ENCODE assay signal across 13 cellular contexts in genomic region chr16:73052441-73053030, GRCh38. TPM values are rescaled to one million over a fixed set of nuclear protein-coding genes. Genes with fewer than 3 reads are reported as not detected.
DNase-seq lines count a peak whose midpoint lies in the region; ATAC-seq and TF ChIP-seq lines count a peak whose summit lies in the region.
"Had no signal": no experiment of that assay in that cellular context is flagged by ENCODE, and none has a peak within 500 bp of the region (broad histone marks: within the 10 kb centered on the region; RNA-seq: fewer than 3 reads in every experiment).

No MANE protein-coding gene starts in this region.

- no CpG with 5 or more reads among the region's 13 CpGs for WGBS in H9 (ENCODE audit: extremely low coverage, insufficient read length, low lambda C conversion rate)

- peaks cover 1% of the 10 kb centered on the region for H3K27me3 Mint-ChIP-seq in H9 (ENCODE audit: low read depth)

- intact Hi-C loops in gastrocnemius medialis (cut with DNase I; ENCODE audit: low total_unique reads), result no loop called here

- no peaks in the 10 kb centered on the region; a peak in 2 of 5 replicates for H3K9me3 Mint-ChIP-seq in H9
- H3K9me3 Mint-ChIP-seq: CD8-positive, alpha-beta T cell had no signal

- H2BK12ac ChIP-seq in H9 (ENCODE audit: insufficient read length, low read depth, low read length), result no peak overlapping the region

- peaks cover 14% of the 10 kb centered on the region for H3K23me2 ChIP-seq in H9 (ENCODE audit: insufficient read length, low read depth, low read length, poor library complexity, severe bottlenecking)

- POLR2A ChIA-PET in RWPE1 (lab: Yijun Ruan, JAX; ENCODE audit: low non-redundant PET), result no interaction called here

- no peak overlapping the region for H2BK5ac ChIP-seq in H9 (ENCODE audit: insufficient read length, low read length)

- TF ChIP-seq POLR2A in gastrocnemius medialis (IDR thresholded peaks at IDR 0.05), result no peak

- H3K9ac ChIP-seq in H9 (ENCODE audit: extremely low read depth, insufficient read length, low read length), result no peak overlapping the region

- H3K4me3 ChIP-seq in gastrocnemius medialis (peak overlapping the region; percentile 37 to 75 (median 62)), SJCRH30 (no peak overlapping the region)
- H3K4me3 ChIP-seq: body of pancreas, pancreas had no signal

- TF ChIP-seq CTCF in H9 (conservative IDR thresholded peaks at IDR 0.05) (no peak), RWPE1 (conservative IDR thresholded peaks at IDR 0.05; ENCODE audit: low read depth) (no peak), gastrocnemius medialis (IDR thresholded peaks at IDR 0.05 in 4 of 5, conservative IDR thresholded peaks at IDR 0.05 in 1 of 5) (no peak)

- no peak overlapping the region for H4K91ac ChIP-seq in H9 (ENCODE audit: insufficient read length, low read depth, low read length)

- H3K36me3 ChIP-seq in gastrocnemius medialis (no peaks in the 10 kb centered on the region), SJCRH30 (no peaks in the 10 kb centered on the region)
- H3K36me3 ChIP-seq: pancreas had no signal

- H3K23ac ChIP-seq in H9 (ENCODE audit: insufficient read length, low read depth, low read length), result no peak overlapping the region

- CTCF ChIA-PET in RWPE1 (lab: Yijun Ruan, JAX), result no interaction called here

- H3K14ac ChIP-seq in H9 (ENCODE audit: insufficient read depth, low read length), result no peak overlapping the region

- no peak overlapping the region for H3T11ph ChIP-seq in H9 (ENCODE audit: low read length)

- H3K18ac ChIP-seq in H9 (ENCODE audit: insufficient read length, low read depth, low read length), result no peak overlapping the region

- peaks cover 11% of the 10 kb centered on the region for H3K4me1 ChIP-seq in H9 (ENCODE audit: insufficient read depth, low read length)
- peaks cover 70 to 79% of the 10 kb centered on the region in 2 donors for H3K4me1 ChIP-seq in gastrocnemius medialis
- peaks cover 8% of the 10 kb centered on the region for H3K4me1 ChIP-seq in SJCRH30

- no peak overlapping the region for H3K56ac ChIP-seq in H9 (ENCODE audit: insufficient read length, low read depth, low read length)

- H2BK15ac ChIP-seq in H9 (ENCODE audit: low read depth, low read length), result no peak overlapping the region

- H3K36me3 Mint-ChIP-seq in H9 (ENCODE audit: insufficient read depth in 1 of 3, low read depth in 3 of 3), result peaks cover 0 to 3% (median 0%) of the 10 kb centered on the region in 3 experiments; a peak in 1 of 7 replicates
- H3K36me3 Mint-ChIP-seq: CD8-positive, alpha-beta T cell had no signal

- peak overlapping the region; percentile 33 for H3K4me2 ChIP-seq in H9 (ENCODE audit: insufficient read depth, insufficient read length, low read length)

- no peak overlapping the region for H2AFZ ChIP-seq in H9 (ENCODE audit: low read length)

- H4K20me1 ChIP-seq in H9 (ENCODE audit: control insufficient read depth, insufficient read depth, insufficient read length), result no peaks in the 10 kb centered on the region

- no peaks in the 10 kb centered on the region for H3K9me3 ChIP-seq in H9 (ENCODE audit: control insufficient read depth, low read depth, low read length)
- no peaks in the 10 kb centered on the region for H3K9me3 ChIP-seq in gastrocnemius medialis
- no peaks in the 10 kb centered on the region for H3K9me3 ChIP-seq in SJCRH30 (replicated peaks)
- H3K9me3 ChIP-seq: body of pancreas, pancreas had no signal

- H3K27ac ChIP-seq in H9 (ENCODE audit: insufficient read length, low read depth, low read length) (no peak overlapping the region), RWPE1 (peak overlapping the region; percentile 96), gastrocnemius medialis (peak overlapping the region; percentile 95 to 99 (median 99)), SJCRH30 (no peak overlapping the region)

- no peak for ATAC-seq in gastrocnemius medialis
- ATAC-seq: body of pancreas; CD8-positive, alpha-beta T cell; pancreas had no signal

- H3K4me1 Mint-ChIP-seq in H9, result peaks cover 9 to 39% of the 10 kb centered on the region in 2 experiments

- no peaks in the 10 kb centered on the region for H3K79me1 ChIP-seq in H9 (ENCODE audit: insufficient read depth, low read depth, low read length, poor library complexity, severe bottlenecking)

- no peaks in the 10 kb centered on the region for H3K79me2 ChIP-seq in H9 (ENCODE audit: insufficient read depth, low read length)

- H3K4me3 Mint-ChIP-seq in H9, result no peak overlapping the region
- H3K4me3 Mint-ChIP-seq: CD8-positive, alpha-beta T cell had no signal

- no peak overlapping the region for H2BK20ac ChIP-seq in H9 (ENCODE audit: low read depth, low read length, poor library complexity, severe bottlenecking)

- no peak overlapping the region for H4K5ac ChIP-seq in H9 (ENCODE audit: insufficient read length, low read depth, low read length)

- no peak overlapping the region for H2AK5ac ChIP-seq in H9 (ENCODE audit: insufficient read length, low read length)

- in situ Hi-C loops in gastrocnemius medialis (cut with MboI; ENCODE audit: low sequenced_read_pairs in 4 of 4), result loop anchor here (5.0 to 25.0 kb wide), 3 partner anchors 65 to 218 kb away; no protein-coding TSS in a partner anchor

- H2BK120ac ChIP-seq in H9 (ENCODE audit: low read depth, low read length, poor library complexity, severe bottlenecking), result no peak overlapping the region

- H3K27me3 ChIP-seq in H9 (ENCODE audit: insufficient read depth, low read length), result peaks cover 64% of the 10 kb centered on the region
- no peaks in the 10 kb centered on the region for H3K27me3 ChIP-seq in gastrocnemius medialis
- no peaks in the 10 kb centered on the region for H3K27me3 ChIP-seq in SJCRH30
- H3K27me3 ChIP-seq: body of pancreas, pancreas had no signal

- no peak overlapping the region for H4K8ac ChIP-seq in H9 (replicated peaks; ENCODE audit: insufficient read length, low read depth, low read length)

- DNase-seq in H9 (no peak), RWPE1 (ENCODE audit: low spot score) (no peak), iPS-NIHi7 (ENCODE audit: extremely low spot score) (peak; percentile 35), gastrocnemius medialis (no peak), inferior parietal cortex (ENCODE audit: extremely low spot score) (no peak), A172 (ENCODE audit: low spot score) (no peak), SJCRH30 (no peak), amygdala (lab: John Stamatoyannopoulos, UW) (no peak)
- DNase-seq: activated T-cell treated with anti-CD3 and anti-CD28 coated beads, Interleukin-2, amount 50 U/mL, for 1 hour; body of pancreas; CD8-positive, alpha-beta T cell; NCI-H1930; pancreas had no signal

- H3K4ac ChIP-seq in H9 (ENCODE audit: low read depth, low read length), result no peak overlapping the region

- H3K27ac Mint-ChIP-seq in H9, result no peak overlapping the region
- H3K27ac Mint-ChIP-seq: CD8-positive, alpha-beta T cell had no signal

RNA-seq across cellular contexts. Expression of gene ZFHX3, which starts 4.6 kb away (rescaled TPM):
- total RNA-seq in H9 (2021) (1.1 and 1.5 TPM in 2 replicates), gastrocnemius medialis (10 to 100 TPM; 14.0 to 28.5 (median 27.3) TPM)
- 2.4 and 2.5 TPM in 2 replicates for total RNA-seq in A172 (2014; rRNA removed; shearing (Covaris generic))
- total RNA-seq in SJCRH30 (2014; rRNA removed; shearing (Covaris generic)), result 4.4 and 5.1 TPM in 2 replicates

Comparison
In these comparisons a context has a peak if more than half of its experiments do, and no peak if none do; other contexts are left out.
1. H3K27ac ChIP-seq: peak in RWPE1 (single experiment) and gastrocnemius medialis (4 of 4); none in H9 (single experiment) and SJCRH30 (single experiment).